In the genomic region with DNA sequence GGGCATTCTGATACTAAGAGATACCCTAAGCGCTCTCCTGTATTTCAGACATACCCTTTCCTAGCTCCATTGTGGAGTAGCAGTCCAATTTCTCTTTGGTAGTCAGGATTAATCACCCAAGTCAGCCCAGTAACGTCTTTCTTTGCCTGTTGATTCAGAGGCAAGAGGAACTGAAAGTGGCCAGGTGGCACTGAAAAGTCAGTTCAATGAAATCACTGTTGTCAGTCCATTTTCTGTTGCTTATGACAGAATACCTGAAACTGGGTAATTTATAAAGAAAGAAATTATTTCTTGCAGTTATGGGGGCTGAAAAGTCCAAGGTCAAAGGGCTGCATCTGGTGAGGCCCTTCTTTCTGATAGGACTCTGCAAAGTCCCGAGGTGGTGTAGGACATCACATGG, we compare ENCODE assay signal across 13 cellular contexts.
A peak's percentile ranks its signal among the peaks of the same experiment; 100 is the strongest.
DNase-seq lines count a peak whose midpoint lies in the region; ATAC-seq, FAIRE-seq and TF ChIP-seq lines count a peak whose summit lies in the region.
"Had no signal": no experiment of that assay in that cellular context is flagged by ENCODE, and none has a peak within 500 bp of the region (broad histone marks: within the 10 kb centered on the region; RNA-seq: fewer than 3 reads in every experiment).

No MANE protein-coding gene starts in this region.

- TF ChIP-seq POLR2A in H54 (IDR thresholded peaks at IDR 0.05; ENCODE audit: low read depth, low read length) = no peak

- ATAC-seq in GM18858 (IDR thresholded peaks at IDR 0.05; ENCODE audit: unreplicated experiment) = peak; percentile 57
- ATAC-seq in GM21529 (IDR thresholded peaks at IDR 0.05; ENCODE audit: unreplicated experiment) = peak; percentile 93
- ATAC-seq in HG03354 (IDR thresholded peaks at IDR 0.05; ENCODE audit: poor library complexity, severe bottlenecking, unreplicated experiment) = peak; percentile 82
- ATAC-seq: activated naive CD8-positive, alpha-beta T cell treated with anti-CD3 and anti-CD28 coated beads, Interleukin-2, amount 50 U/mL, for 24 hours had no signal

- DNase-seq in RPMI8226 (peak; percentile 84), NCI-H526 treated with DMSO at 0.1 percent for 48 hours (lab: John Stamatoyannopoulos, UW) (no peak), H54 (ENCODE audit: insufficient read length, low spot score) (no peak), COR-L47 (lab: John Stamatoyannopoulos, UW) (no peak), amniotic stem cell (lab: John Stamatoyannopoulos, UW) (no peak)
- DNase-seq: activated naive CD8-positive, alpha-beta T cell treated with anti-CD3 and anti-CD28 coated beads, Interleukin-2, amount 50 U/mL, for 24 hours; NCI-H1417; NCI-H510A treated with DMSO at 0.1 percent for 48 hours; Right ventricle myocardium superior had no signal

- FAIRE-seq in H54 (lab: Jason Lieb, UNC) = no peak
- FAIRE-seq: colon had no signal
